1 cellular context compared by ENCODE assay signal in the genomic region with DNA sequence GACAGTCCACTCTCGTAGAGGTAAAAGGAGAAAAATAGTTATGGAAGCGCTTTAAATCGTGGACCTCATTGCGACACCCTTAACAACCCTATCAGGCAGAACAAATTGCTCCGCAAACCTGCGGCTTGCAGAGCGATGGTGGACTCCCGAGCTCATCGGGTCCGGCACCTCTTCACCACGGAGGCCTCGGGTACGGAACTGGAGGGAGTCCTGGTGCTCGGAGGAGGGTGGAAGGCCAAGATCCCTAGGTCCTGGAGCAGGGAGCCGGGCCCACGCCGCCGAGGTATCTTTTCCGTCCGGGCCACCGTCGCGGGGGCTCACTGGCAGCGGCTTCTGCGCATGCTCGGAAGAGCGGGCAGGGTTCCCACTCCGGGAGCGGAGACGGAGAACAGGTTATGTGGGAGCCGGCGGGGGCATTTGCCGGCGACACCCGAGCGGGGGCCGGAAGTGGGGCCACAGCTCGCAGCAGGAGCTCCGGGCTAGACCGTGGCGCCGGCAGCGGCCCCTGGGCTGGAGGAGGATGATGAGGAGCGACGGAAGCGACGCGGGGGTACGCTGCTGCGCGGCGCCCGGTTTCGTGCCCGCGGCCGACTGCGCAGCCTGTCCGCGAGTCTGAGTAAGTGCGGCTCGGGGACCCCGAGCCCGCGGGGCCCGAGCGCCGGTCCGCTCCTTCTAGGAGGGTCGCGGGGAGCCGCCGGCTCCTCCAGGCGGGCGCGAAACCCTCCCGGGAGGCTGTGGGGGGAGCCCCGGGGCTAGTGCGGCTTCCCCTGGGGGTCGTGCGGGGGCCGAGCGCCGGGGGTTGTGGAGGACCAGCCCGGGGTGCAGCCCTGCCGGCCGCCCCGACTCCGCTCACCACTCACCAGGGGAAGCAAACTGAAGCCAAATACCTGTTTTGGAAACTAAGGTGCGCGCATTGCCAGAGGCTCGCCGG.
A peak's percentile ranks its signal among the peaks of the same experiment; 100 is the strongest.
TF ChIP-seq lines count a peak whose summit lies in the region.

A gene (plus strand): TSS at position 349 of the 931 bp plus-strand sequence. CDS start 10,827 bp downstream, outside the sequence.

TF ChIP-seq in HepG2, 621 proteins besides CTCF, POLR2A, EP300 and RAD21 (continued from another document and continues in another):
- TF ChIP-seq, protein P1, sequence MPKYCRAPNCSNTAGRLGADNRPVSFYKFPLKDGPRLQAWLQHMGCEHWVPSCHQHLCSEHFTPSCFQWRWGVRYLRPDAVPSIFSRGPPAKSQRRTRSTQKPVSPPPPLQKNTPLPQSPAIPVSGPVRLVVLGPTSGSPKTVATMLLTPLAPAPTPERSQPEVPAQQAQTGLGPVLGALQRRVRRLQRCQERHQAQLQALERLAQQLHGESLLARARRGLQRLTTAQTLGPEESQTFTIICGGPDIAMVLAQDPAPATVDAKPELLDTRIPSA (CRISPR knock-in tag; IDR thresholded peaks at IDR 0.05; ENCODE audit: borderline replicate concordance) = peak; percentile 30; the same call in 1 of the 2 replicates
- peak; percentile 72 for TF ChIP-seq SAP130 (CRISPR knock-in tag; IDR thresholded peaks at IDR 0.05; ENCODE audit: low read depth)
- 0 out of 2 replicates have a peak, but pooled peaks have one; percentile 49 for TF ChIP-seq ZNF746 (CRISPR knock-in tag; IDR thresholded peaks at IDR 0.05)
- peak; percentile 27; the same call in 1 of the 2 replicates for TF ChIP-seq ZNF792 (CRISPR knock-in tag; IDR thresholded peaks at IDR 0.05)
- peak; percentile 53; the same call in 1 of the 2 replicates for TF ChIP-seq CEBPG (CRISPR knock-in tag; IDR thresholded peaks at IDR 0.05)
- TF ChIP-seq FOSL1 (CRISPR knock-in tag; IDR thresholded peaks at IDR 0.05; ENCODE audit: borderline replicate concordance) = no peak
- peak; percentile 8; the same call in 1 of the 2 replicates for TF ChIP-seq ZNF558 (CRISPR knock-in tag; IDR thresholded peaks at IDR 0.05; ENCODE audit: borderline replicate concordance)
- TF ChIP-seq, protein P2, sequence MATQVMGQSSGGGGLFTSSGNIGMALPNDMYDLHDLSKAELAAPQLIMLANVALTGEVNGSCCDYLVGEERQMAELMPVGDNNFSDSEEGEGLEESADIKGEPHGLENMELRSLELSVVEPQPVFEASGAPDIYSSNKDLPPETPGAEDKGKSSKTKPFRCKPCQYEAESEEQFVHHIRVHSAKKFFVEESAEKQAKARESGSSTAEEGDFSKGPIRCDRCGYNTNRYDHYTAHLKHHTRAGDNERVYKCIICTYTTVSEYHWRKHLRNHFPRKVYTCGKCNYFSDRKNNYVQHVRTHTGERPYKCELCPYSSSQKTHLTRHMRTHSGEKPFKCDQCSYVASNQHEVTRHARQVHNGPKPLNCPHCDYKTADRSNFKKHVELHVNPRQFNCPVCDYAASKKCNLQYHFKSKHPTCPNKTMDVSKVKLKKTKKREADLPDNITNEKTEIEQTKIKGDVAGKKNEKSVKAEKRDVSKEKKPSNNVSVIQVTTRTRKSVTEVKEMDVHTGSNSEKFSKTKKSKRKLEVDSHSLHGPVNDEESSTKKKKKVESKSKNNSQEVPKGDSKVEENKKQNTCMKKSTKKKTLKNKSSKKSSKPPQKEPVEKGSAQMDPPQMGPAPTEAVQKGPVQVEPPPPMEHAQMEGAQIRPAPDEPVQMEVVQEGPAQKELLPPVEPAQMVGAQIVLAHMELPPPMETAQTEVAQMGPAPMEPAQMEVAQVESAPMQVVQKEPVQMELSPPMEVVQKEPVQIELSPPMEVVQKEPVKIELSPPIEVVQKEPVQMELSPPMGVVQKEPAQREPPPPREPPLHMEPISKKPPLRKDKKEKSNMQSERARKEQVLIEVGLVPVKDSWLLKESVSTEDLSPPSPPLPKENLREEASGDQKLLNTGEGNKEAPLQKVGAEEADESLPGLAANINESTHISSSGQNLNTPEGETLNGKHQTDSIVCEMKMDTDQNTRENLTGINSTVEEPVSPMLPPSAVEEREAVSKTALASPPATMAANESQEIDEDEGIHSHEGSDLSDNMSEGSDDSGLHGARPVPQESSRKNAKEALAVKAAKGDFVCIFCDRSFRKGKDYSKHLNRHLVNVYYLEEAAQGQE (IDR thresholded peaks at IDR 0.05; ENCODE audit: borderline replicate concordance in 1 of 2, low read depth in 1 of 2, low read length in 2 of 2) = no peak
- peak; percentile 49; the same call in 1 of the 2 replicates for TF ChIP-seq ZNF772 (CRISPR knock-in tag; IDR thresholded peaks at IDR 0.05)
- TF ChIP-seq, protein P3, sequence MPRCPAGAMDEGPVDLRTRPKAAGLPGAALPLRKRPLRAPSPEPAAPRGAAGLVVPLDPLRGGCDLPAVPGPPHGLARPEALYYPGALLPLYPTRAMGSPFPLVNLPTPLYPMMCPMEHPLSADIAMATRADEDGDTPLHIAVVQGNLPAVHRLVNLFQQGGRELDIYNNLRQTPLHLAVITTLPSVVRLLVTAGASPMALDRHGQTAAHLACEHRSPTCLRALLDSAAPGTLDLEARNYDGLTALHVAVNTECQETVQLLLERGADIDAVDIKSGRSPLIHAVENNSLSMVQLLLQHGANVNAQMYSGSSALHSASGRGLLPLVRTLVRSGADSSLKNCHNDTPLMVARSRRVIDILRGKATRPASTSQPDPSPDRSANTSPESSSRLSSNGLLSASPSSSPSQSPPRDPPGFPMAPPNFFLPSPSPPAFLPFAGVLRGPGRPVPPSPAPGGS (CRISPR knock-in tag; IDR thresholded peaks at IDR 0.05) = 0 out of 2 replicates have a peak, but pooled peaks have one; percentile 36
- TF ChIP-seq ZNF607 (CRISPR knock-in tag; IDR thresholded peaks at IDR 0.05; ENCODE audit: borderline replicate concordance) = peak; percentile 41; the same call in 1 of the 2 replicates
- TF ChIP-seq NFKBIZ (CRISPR knock-in tag; IDR thresholded peaks at IDR 0.05) = peak; percentile 70
- TF ChIP-seq, protein P4, sequence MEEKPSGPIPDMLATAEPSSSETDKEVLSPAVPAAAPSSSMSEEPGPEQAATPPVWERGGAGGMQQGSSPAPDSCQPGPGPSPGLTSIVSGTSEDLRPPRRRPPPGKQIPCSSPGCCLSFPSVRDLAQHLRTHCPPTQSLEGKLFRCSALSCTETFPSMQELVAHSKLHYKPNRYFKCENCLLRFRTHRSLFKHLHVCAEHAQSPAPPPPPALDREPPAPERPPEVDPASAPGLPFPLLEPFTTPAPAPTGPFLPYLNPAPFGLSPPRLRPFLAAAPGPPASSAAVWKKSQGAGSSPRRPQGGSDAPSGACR (CRISPR knock-in tag; IDR thresholded peaks at IDR 0.05) = peak; percentile 90
- TF ChIP-seq ZNF776 (CRISPR knock-in tag; IDR thresholded peaks at IDR 0.05) = no peak
- TF ChIP-seq, protein P5, sequence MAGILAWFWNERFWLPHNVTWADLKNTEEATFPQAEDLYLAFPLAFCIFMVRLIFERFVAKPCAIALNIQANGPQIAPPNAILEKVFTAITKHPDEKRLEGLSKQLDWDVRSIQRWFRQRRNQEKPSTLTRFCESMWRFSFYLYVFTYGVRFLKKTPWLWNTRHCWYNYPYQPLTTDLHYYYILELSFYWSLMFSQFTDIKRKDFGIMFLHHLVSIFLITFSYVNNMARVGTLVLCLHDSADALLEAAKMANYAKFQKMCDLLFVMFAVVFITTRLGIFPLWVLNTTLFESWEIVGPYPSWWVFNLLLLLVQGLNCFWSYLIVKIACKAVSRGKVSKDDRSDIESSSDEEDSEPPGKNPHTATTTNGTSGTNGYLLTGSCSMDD (CRISPR knock-in tag; IDR thresholded peaks at IDR 0.05) = no peak
- TF ChIP-seq ZNF766 (CRISPR knock-in tag; IDR thresholded peaks at IDR 0.05; ENCODE audit: borderline replicate concordance) = peak; percentile 84; the same call in 1 of the 2 replicates
- TF ChIP-seq, protein P6, sequence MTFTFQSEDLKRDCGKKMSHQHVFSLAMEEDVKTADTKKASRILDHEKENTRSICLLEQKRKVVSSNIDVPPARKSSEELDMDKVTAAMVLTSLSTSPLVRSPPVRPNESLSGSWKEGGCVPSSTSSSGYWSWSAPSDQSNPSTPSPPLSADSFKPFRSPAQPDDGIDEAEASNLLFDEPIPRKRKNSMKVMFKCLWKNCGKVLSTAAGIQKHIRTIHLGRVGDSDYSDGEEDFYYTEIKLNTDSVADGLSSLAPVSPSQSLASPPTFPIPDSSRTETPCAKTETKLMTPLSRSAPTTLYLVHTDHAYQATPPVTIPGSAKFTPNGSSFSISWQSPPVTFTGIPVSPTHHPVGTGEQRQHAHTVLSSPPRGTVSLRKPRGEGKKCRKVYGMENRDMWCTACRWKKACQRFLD (CRISPR knock-in tag; IDR thresholded peaks at IDR 0.05; ENCODE audit: borderline replicate concordance) = no peak
- no peak for TF ChIP-seq TCF7L2 (IDR thresholded peaks at IDR 0.05; ENCODE audit: low read depth, low read length)
- TF ChIP-seq ZNF468 (CRISPR knock-in tag; IDR thresholded peaks at IDR 0.05) = no peak
- TF ChIP-seq, protein P7, sequence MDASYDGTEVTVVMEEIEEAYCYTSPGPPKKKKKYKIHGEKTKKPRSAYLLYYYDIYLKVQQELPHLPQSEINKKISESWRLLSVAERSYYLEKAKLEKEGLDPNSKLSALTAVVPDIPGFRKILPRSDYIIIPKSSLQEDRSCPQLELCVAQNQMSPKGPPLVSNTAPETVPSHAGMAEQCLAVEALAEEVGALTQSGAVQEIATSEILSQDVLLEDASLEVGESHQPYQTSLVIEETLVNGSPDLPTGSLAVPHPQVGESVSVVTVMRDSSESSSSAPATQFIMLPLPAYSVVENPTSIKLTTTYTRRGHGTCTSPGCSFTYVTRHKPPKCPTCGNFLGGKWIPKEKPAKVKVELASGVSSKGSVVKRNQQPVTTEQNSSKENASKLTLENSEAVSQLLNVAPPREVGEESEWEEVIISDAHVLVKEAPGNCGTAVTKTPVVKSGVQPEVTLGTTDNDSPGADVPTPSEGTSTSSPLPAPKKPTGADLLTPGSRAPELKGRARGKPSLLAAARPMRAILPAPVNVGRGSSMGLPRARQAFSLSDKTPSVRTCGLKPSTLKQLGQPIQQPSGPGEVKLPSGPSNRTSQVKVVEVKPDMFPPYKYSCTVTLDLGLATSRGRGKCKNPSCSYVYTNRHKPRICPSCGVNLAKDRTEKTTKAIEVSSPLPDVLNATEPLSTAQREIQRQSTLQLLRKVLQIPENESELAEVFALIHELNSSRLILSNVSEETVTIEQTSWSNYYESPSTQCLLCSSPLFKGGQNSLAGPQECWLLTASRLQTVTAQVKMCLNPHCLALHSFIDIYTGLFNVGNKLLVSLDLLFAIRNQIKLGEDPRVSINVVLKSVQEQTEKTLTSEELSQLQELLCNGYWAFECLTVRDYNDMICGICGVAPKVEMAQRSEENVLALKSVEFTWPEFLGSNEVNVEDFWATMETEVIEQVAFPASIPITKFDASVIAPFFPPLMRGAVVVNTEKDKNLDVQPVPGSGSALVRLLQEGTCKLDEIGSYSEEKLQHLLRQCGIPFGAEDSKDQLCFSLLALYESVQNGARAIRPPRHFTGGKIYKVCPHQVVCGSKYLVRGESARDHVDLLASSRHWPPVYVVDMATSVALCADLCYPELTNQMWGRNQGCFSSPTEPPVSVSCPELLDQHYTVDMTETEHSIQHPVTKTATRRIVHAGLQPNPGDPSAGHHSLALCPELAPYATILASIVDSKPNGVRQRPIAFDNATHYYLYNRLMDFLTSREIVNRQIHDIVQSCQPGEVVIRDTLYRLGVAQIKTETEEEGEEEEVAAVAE (CRISPR knock-in tag; IDR thresholded peaks at IDR 0.05; ENCODE audit: borderline replicate concordance) = peak; percentile 90; the same call in 1 of the 2 replicates
- TF ChIP-seq ZNF563 (CRISPR knock-in tag; IDR thresholded peaks at IDR 0.05) = 0 out of 2 replicates have a peak, but pooled peaks have one; percentile 50
- TF ChIP-seq, protein P8, sequence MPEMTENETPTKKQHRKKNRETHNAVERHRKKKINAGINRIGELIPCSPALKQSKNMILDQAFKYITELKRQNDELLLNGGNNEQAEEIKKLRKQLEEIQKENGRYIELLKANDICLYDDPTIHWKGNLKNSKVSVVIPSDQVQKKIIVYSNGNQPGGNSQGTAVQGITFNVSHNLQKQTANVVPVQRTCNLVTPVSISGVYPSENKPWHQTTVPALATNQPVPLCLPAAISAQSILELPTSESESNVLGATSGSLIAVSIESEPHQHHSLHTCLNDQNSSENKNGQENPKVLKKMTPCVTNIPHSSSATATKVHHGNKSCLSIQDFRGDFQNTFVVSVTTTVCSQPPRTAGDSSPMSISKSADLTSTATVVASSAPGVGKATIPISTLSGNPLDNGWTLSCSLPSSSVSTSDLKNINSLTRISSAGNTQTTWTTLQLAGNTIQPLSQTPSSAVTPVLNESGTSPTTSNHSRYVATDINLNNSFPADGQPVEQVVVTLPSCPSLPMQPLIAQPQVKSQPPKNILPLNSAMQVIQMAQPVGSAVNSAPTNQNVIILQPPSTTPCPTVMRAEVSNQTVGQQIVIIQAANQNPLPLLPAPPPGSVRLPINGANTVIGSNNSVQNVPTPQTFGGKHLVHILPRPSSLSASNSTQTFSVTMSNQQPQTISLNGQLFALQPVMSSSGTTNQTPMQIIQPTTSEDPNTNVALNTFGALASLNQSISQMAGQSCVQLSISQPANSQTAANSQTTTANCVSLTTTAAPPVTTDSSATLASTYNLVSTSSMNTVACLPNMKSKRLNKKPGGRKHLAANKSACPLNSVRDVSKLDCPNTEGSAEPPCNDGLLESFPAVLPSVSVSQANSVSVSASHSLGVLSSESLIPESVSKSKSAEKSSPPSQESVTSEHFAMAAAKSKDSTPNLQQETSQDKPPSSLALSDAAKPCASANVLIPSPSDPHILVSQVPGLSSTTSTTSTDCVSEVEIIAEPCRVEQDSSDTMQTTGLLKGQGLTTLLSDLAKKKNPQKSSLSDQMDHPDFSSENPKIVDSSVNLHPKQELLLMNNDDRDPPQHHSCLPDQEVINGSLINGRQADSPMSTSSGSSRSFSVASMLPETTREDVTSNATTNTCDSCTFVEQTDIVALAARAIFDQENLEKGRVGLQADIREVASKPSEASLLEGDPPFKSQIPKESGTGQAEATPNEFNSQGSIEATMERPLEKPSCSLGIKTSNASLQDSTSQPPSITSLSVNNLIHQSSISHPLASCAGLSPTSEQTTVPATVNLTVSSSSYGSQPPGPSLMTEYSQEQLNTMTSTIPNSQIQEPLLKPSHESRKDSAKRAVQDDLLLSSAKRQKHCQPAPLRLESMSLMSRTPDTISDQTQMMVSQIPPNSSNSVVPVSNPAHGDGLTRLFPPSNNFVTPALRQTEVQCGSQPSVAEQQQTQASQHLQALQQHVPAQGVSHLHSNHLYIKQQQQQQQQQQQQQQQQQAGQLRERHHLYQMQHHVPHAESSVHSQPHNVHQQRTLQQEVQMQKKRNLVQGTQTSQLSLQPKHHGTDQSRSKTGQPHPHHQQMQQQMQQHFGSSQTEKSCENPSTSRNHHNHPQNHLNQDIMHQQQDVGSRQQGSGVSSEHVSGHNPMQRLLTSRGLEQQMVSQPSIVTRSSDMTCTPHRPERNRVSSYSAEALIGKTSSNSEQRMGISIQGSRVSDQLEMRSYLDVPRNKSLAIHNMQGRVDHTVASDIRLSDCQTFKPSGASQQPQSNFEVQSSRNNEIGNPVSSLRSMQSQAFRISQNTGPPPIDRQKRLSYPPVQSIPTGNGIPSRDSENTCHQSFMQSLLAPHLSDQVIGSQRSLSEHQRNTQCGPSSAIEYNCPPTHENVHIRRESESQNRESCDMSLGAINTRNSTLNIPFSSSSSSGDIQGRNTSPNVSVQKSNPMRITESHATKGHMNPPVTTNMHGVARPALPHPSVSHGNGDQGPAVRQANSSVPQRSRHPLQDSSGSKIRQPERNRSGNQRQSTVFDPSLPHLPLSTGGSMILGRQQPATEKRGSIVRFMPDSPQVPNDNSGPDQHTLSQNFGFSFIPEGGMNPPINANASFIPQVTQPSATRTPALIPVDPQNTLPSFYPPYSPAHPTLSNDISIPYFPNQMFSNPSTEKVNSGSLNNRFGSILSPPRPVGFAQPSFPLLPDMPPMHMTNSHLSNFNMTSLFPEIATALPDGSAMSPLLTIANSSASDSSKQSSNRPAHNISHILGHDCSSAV (CRISPR knock-in tag; IDR thresholded peaks at IDR 0.05; ENCODE audit: borderline replicate concordance) = no peak
- TF ChIP-seq ISX (CRISPR knock-in tag; conservative IDR thresholded peaks at IDR 0.05) = no peak
- peak; percentile 63; the same call in 1 of the 2 replicates for TF ChIP-seq ZNF724P (CRISPR knock-in tag; IDR thresholded peaks at IDR 0.05; ENCODE audit: borderline replicate concordance)
- TF ChIP-seq ZFP36L2 (CRISPR knock-in tag; IDR thresholded peaks at IDR 0.05) = no peak
